Comparison of ENCODE assay signal across 1 cellular context in genomic region chr2:59761966-59762365, GRCh38.
TF ChIP-seq lines count a peak whose summit lies in the region.

No MANE protein-coding gene starts in this region.

TF ChIP-seq in GM23338, 12 proteins besides CTCF, POLR2A, EP300 and RAD21 (continued from another document):
- TF ChIP-seq ZNF462 (CRISPR knock-in tag; IDR thresholded peaks at IDR 0.05), result no peak
- TF ChIP-seq, protein P1, sequence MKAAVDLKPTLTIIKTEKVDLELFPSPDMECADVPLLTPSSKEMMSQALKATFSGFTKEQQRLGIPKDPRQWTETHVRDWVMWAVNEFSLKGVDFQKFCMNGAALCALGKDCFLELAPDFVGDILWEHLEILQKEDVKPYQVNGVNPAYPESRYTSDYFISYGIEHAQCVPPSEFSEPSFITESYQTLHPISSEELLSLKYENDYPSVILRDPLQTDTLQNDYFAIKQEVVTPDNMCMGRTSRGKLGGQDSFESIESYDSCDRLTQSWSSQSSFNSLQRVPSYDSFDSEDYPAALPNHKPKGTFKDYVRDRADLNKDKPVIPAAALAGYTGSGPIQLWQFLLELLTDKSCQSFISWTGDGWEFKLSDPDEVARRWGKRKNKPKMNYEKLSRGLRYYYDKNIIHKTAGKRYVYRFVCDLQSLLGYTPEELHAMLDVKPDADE (IDR thresholded peaks at IDR 0.05), result no peak
